8 cellular contexts compared by ENCODE assay signal in genomic region chr20:13008761-13009681, GRCh38. TPM values are rescaled to one million over a fixed set of nuclear protein-coding genes. Genes with fewer than 3 reads are reported as not detected.
DNase-seq lines count a peak whose midpoint lies in the region; ATAC-seq and TF ChIP-seq lines count a peak whose summit lies in the region.

TSS of gene SPTLC3 (plus strand) at chr20:13008972. CDS start at chr20:13009268, 296 bp downstream.

- H3K9ac ChIP-seq in HUES48 (ENCODE audit: low read depth, low read length): no peak within 1 kb of the TSS
- H3K9ac ChIP-seq in subcutaneous abdominal adipose tissue (ENCODE audit: low read length in 5 of 5): peak within 1 kb of the TSS; percentile 52 to 74 (median 70)

- no peak for TF ChIP-seq CTCF in breast epithelium (IDR thresholded peaks at IDR 0.05)
- TF ChIP-seq CTCF in WERI-Rb-1 (IDR thresholded peaks at IDR 0.05; ENCODE audit: low read depth, low read length): no peak

- H3K27ac ChIP-seq in HUES48 (ENCODE audit: low read depth, low read length) (peak within 1 kb of the TSS; percentile 0), breast epithelium (peak within 1 kb of the TSS; percentile 84 to 93), subcutaneous abdominal adipose tissue (ENCODE audit: low read depth, low read length) (peak within 1 kb of the TSS; percentile 85), WERI-Rb-1 (no peak within 1 kb of the TSS)

- H3K9me3 ChIP-seq in HUES48 (ENCODE audit: control insufficient read depth, insufficient read depth, low read length): no peaks in the 10 kb centered on the region
- H3K9me3 ChIP-seq in breast epithelium: no peaks in the 10 kb centered on the region
- no peaks in the 10 kb centered on the region for H3K9me3 ChIP-seq in subcutaneous abdominal adipose tissue (ENCODE audit: control insufficient read depth in 5 of 5, low read length in 5 of 5)
- H3K9me3 ChIP-seq in WERI-Rb-1 (ENCODE audit: severe bottlenecking): no peaks in the 10 kb centered on the region

- peak; percentile 33 for DNase-seq in EL
- peak; percentile 38 to 55 for DNase-seq in breast epithelium (ENCODE audit: low spot score in 2 of 2)
- DNase-seq in left lobe of liver (ENCODE audit: low spot score): peak; percentile 72
- DNase-seq in NCI-H1436 treated with DMSO at 0.1 percent for 48 hours (lab: John Stamatoyannopoulos, UW): no peak
- no peak for DNase-seq in WERI-Rb-1

- ATAC-seq in GM21515 (IDR thresholded peaks at IDR 0.05; ENCODE audit: unreplicated experiment): peak; percentile 38
- peak; percentile 91 for ATAC-seq in left lobe of liver

- intact Hi-C loops in breast epithelium (cut with DNase I; ENCODE audit: low total_unique reads): no loop called here

- H3K36me3 ChIP-seq in HUES48 (ENCODE audit: control insufficient read depth, insufficient read depth, low read length) (no peaks in the 10 kb centered on the region), breast epithelium (no peaks in the 10 kb centered on the region), subcutaneous abdominal adipose tissue (ENCODE audit: control insufficient read depth in 5 of 5, insufficient read depth in 5 of 5, low read length in 5 of 5) (no peaks in the 10 kb centered on the region), WERI-Rb-1 (no peaks in the 10 kb centered on the region)

- H3K4me3 ChIP-seq in HUES48 (ENCODE audit: low read depth, low read length): no peak within 1 kb of the TSS
- H3K4me3 ChIP-seq in breast epithelium: peak within 1 kb of the TSS; percentile 39 to 69 (median 53)
- peak within 1 kb of the TSS; percentile 63 to 76 (median 66) for H3K4me3 ChIP-seq in subcutaneous abdominal adipose tissue (ENCODE audit: low read depth in 1 of 5, low read length in 5 of 5)
- H3K4me3 ChIP-seq in WERI-Rb-1 (ENCODE audit: low read depth, low read length): no peak within 1 kb of the TSS

- peaks cover 21% of the 10 kb centered on the region for H3K4me1 ChIP-seq in HUES48 (ENCODE audit: control insufficient read depth, insufficient read depth, low read length)
- H3K4me1 ChIP-seq in breast epithelium: no peaks in the 10 kb centered on the region
- peaks cover 2 to 26% (median 13%) of the 10 kb centered on the region in 5 donors for H3K4me1 ChIP-seq in subcutaneous abdominal adipose tissue (ENCODE audit: control insufficient read depth in 5 of 5, insufficient read depth in 5 of 5, low read length in 5 of 5)

- H3K27me3 ChIP-seq in HUES48 (ENCODE audit: control insufficient read depth, insufficient read depth, low read length) (no peaks in the 10 kb centered on the region), breast epithelium (no peaks in the 10 kb centered on the region), subcutaneous abdominal adipose tissue (ENCODE audit: control insufficient read depth in 5 of 5, insufficient read depth in 4 of 5, low read length in 5 of 5) (no peaks in the 10 kb centered on the region), WERI-Rb-1 (ENCODE audit: insufficient read depth, low read depth, severe bottlenecking) (no peaks in the 10 kb centered on the region)

- TF ChIP-seq POLR2A in breast epithelium (IDR thresholded peaks at IDR 0.05): no peak

RNA-seq across cellular contexts. Expression of gene SPTLC3, which starts in this region (rescaled TPM):
- total RNA-seq in breast epithelium (10 to 100 TPM in 1 of 3 donors, 1 to 10 TPM in 2; 7.7 to 11.1 (median 7.9) TPM), left lobe of liver (24.5 TPM)

Comparison
In these comparisons a context has a peak if more than half of its experiments do, and no peak if none do; other contexts are left out.
1. DNase-seq: peak in EL (single experiment), breast epithelium (2 of 2) and left lobe of liver (single experiment); none in NCI-H1436 treated with DMSO at 0.1 percent for 48 hours (single experiment) and WERI-Rb-1 (single experiment).
2. H3K4me3 ChIP-seq: peak in breast epithelium (3 of 3) and subcutaneous abdominal adipose tissue (5 of 5); none in HUES48 (single experiment) and WERI-Rb-1 (single experiment).